Comparison of ENCODE assay signal across 8 cellular contexts in the genomic region with DNA sequence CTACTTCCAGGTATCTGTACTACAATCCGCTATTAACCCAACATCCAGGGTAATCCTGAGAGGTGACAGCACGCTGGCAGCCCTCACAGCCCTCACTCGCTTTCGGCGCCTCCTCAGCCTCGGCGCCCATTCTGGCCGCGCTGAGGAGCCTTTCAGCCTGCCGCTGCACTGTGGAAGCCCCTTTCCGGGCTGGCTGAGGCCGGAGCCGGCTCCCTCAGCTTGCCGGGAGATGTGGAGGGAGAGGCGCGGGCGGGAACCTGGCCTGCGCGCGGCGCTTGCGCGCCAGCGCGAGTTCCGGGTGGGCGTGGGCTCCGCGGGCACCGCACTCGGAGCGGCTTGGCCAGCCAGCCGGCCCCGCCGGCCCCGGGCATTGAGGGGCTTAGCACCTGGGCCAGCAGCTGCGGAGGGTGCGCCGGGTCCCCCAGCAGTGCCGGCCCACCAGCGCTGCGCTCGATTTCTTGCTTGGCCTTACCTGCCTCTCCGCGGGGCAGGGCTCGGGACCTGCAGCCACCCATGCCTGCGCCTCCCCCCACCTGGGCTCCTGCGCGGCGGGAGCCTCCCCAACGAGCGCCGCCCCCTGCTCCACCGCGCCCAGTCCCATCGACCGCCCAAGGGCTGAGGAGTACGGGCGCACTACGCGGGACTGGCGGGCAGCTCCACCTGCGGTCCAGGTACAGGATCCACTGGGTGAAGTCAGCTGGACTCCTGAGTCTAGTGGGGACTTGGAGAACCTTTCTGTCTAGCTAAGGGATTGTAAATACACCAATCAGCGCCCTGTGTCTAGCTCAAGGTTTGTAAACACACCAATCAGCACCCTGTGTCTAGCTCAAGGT.
A peak's percentile ranks its signal among the peaks of the same experiment; 100 is the strongest.
DNase-seq lines count a peak whose midpoint lies in the region; ATAC-seq and TF ChIP-seq lines count a peak whose summit lies in the region.

No MANE protein-coding gene starts in this region.

- DNase-seq in stimulated activated CD4-positive, alpha-beta T cell treated with anti-CD3 and anti-CD28 coated beads, Interleukin-15, amount 100 ng/mL, for 24 hours = peak; percentile 59
- no peak for DNase-seq in stimulated activated CD4-positive, alpha-beta T cell treated with anti-CD3 and anti-CD28 coated beads, Interleukin-2, amount 100 ng/mL, for 48 hours
- DNase-seq in activated gamma-delta T cell (lab: John Stamatoyannopoulos, UW) = peak; percentile 15
- peak; percentile 31 for DNase-seq in hepatocyte (ENCODE audit: low spot score)
- DNase-seq in stimulated activated CD8-positive, alpha-beta memory T cell treated with anti-CD3 and anti-CD28 coated beads, Interleukin-2, amount 100 ng/mL, for 48 hours (ENCODE audit: low read depth in 2 of 2) = peak; percentile 13 to 22
- DNase-seq in NCI-H774 (lab: John Stamatoyannopoulos, UW) = no peak
- DNase-seq in GOT3 (lab: John Stamatoyannopoulos, UW) = no peak

- H4K20me1 ChIP-seq in hepatocyte (ENCODE audit: insufficient read depth, poor library complexity, severe bottlenecking) = no peaks in the 10 kb centered on the region

- ATAC-seq in HG02970 (IDR thresholded peaks at IDR 0.05; ENCODE audit: low FRiP score, unreplicated experiment) = no peak

- no peaks in the 10 kb centered on the region for H3K9me2 ChIP-seq in hepatocyte (replicated peaks; ENCODE audit: insufficient read depth)

- no peak overlapping the region for H3K27ac ChIP-seq in hepatocyte

- TF ChIP-seq CTCF in hepatocyte (IDR thresholded peaks at IDR 0.05; ENCODE audit: poor library complexity) = no peak

- H3K4me3 ChIP-seq in hepatocyte = no peak overlapping the region

- H3K36me3 ChIP-seq in hepatocyte (replicated peaks; ENCODE audit: insufficient read depth, low read depth) = no peaks in the 10 kb centered on the region

- WGBS in hepatocyte (ENCODE audit: low lambda C conversion rate, missing lambda C conversion rate) = 71% methylated on average over 53 of the region's 64 CpGs

- peak overlapping the region; percentile 62 for H3K4me2 ChIP-seq in hepatocyte

- no peaks in the 10 kb centered on the region for H3K4me1 ChIP-seq in hepatocyte (ENCODE audit: insufficient read depth)

- no peaks in the 10 kb centered on the region for H3K9me3 ChIP-seq in hepatocyte (ENCODE audit: low read depth)

- no peaks in the 10 kb centered on the region for H3K27me3 ChIP-seq in hepatocyte

- no peaks in the 10 kb centered on the region for H3K79me2 ChIP-seq in hepatocyte

- no peak overlapping the region for H2AFZ ChIP-seq in hepatocyte

Comparison
In these comparisons a context has a peak if more than half of its experiments do, and no peak if none do; other contexts are left out.
1. DNase-seq: peak in stimulated activated CD4-positive, alpha-beta T cell treated with anti-CD3 and anti-CD28 coated beads, Interleukin-15, amount 100 ng/mL, for 24 hours (single experiment), activated gamma-delta T cell (single experiment), hepatocyte (single experiment) and stimulated activated CD8-positive, alpha-beta memory T cell treated with anti-CD3 and anti-CD28 coated beads, Interleukin-2, amount 100 ng/mL, for 48 hours (2 of 2); none in stimulated activated CD4-positive, alpha-beta T cell treated with anti-CD3 and anti-CD28 coated beads, Interleukin-2, amount 100 ng/mL, for 48 hours (0 of 2), NCI-H774 (single experiment) and GOT3 (single experiment).